In genomic region chr5:168291281-168291960, GRCh38 we compare ENCODE assay signal across 8 cellular contexts. TPM values are rescaled to one million over a fixed set of nuclear protein-coding genes. Genes with fewer than 3 reads are reported as not detected.
DNase-seq lines count a peak whose midpoint lies in the region; ATAC-seq, FAIRE-seq and TF ChIP-seq lines count a peak whose summit lies in the region.

TSS of gene WWC1 (plus strand) at chr5:168291645. CDS start at chr5:168292153, 508 bp downstream.

- peak; percentile 82 for ATAC-seq in GM21825 (IDR thresholded peaks at IDR 0.05; ENCODE audit: unreplicated experiment)

- H3K9me3 ChIP-seq in ascending aorta, result no peaks in the 10 kb centered on the region
- H3K9me3 ChIP-seq in iPS-15b (ENCODE audit: control insufficient read depth, insufficient read depth, low read length), result no peaks in the 10 kb centered on the region

- no peak within 1 kb of the TSS for H3K27ac ChIP-seq in KMS-11
- no peak within 1 kb of the TSS for H3K27ac ChIP-seq in ascending aorta

- H3K4me3 ChIP-seq in KMS-11 (IDR thresholded peaks at IDR 0.05; ENCODE audit: insufficient read depth, low read depth, low read length) (no peak within 1 kb of the TSS), ascending aorta (peak within 1 kb of the TSS; percentile 47 to 61), iPS-15b (ENCODE audit: low read depth, low read length) (peak within 1 kb of the TSS; percentile 85)

- H4K20me1 ChIP-seq in KMS-11 (ENCODE audit: insufficient read depth), result no peaks in the 10 kb centered on the region

- H2AFZ ChIP-seq in KMS-11 (ENCODE audit: low read depth), result peak within 1 kb of the TSS; percentile 41

- DNase-seq in SKM-1 treated with dmso at 0.1 percent for 144 hours (lab: John Stamatoyannopoulos, UW; ENCODE audit: unreplicated experiment), result peak; percentile 69
- no peak for DNase-seq in ascending aorta (ENCODE audit: low spot score in 2 of 2)
- peak; percentile 38 for DNase-seq in stimulated activated CD4-positive, alpha-beta T cell treated with anti-CD3 and anti-CD28 coated beads, Interleukin-12 subunit alpha, Interleukin-12 subunit beta, amount 100 ng/mL, for 4 hours
- DNase-seq in HCEC 1CT, result no peak

- no peaks in the 10 kb centered on the region for H3K79me2 ChIP-seq in KMS-11 (ENCODE audit: insufficient read depth, low read depth)

- H3K4me2 ChIP-seq in KMS-11, result peak within 1 kb of the TSS; percentile 33

- H3K36me3 ChIP-seq in KMS-11 (ENCODE audit: insufficient read depth) (no peaks in the 10 kb centered on the region), ascending aorta (no peaks in the 10 kb centered on the region), iPS-15b (ENCODE audit: control insufficient read depth, insufficient read depth, low read length) (no peaks in the 10 kb centered on the region)

- FAIRE-seq in G401.6 (lab: Jason Lieb, UNC), result peak; percentile 84

- H3K27me3 ChIP-seq in KMS-11 (ENCODE audit: insufficient read depth, low read depth) (no peaks in the 10 kb centered on the region), ascending aorta (peaks cover 11% of the 10 kb centered on the region), iPS-15b (ENCODE audit: control insufficient read depth, insufficient read depth, low read length) (peaks cover 5% of the 10 kb centered on the region)

- TF ChIP-seq CTCF in KMS-11 (conservative IDR thresholded peaks at IDR 0.05; ENCODE audit: low read depth, low read length) (0 out of 2 replicates have a peak, but pooled peaks have one; percentile 24), ascending aorta (IDR thresholded peaks at IDR 0.05) (no peak)

- H3K9ac ChIP-seq in KMS-11 (peak within 1 kb of the TSS; percentile 61; the same call in 1 of the 2 replicates), iPS-15b (ENCODE audit: low read depth, low read length) (no peak within 1 kb of the TSS)

- intact Hi-C loops in ascending aorta (cut with DNase I), result no loop called here

- peaks cover 8% of the 10 kb centered on the region for H3K4me1 ChIP-seq in KMS-11 (ENCODE audit: low read depth, poor library complexity, severe bottlenecking)
- no peaks in the 10 kb centered on the region for H3K4me1 ChIP-seq in ascending aorta
- H3K4me1 ChIP-seq in iPS-15b (ENCODE audit: control insufficient read depth, insufficient read depth, low read length), result peaks cover 15% of the 10 kb centered on the region

RNA-seq across cellular contexts. Expression of gene WWC1, which starts in this region (rescaled TPM):
- not detected for total RNA-seq in ascending aorta

Comparison
In these comparisons a context has a peak if more than half of its experiments do, and no peak if none do; other contexts are left out.
1. DNase-seq: peak in SKM-1 treated with dmso at 0.1 percent for 144 hours (single experiment) and stimulated activated CD4-positive, alpha-beta T cell treated with anti-CD3 and anti-CD28 coated beads, Interleukin-12 subunit alpha, Interleukin-12 subunit beta, amount 100 ng/mL, for 4 hours (single experiment); none in ascending aorta (0 of 2) and HCEC 1CT (single experiment).